Comparison of ENCODE assay signal across 1 cellular context in the genomic region with DNA sequence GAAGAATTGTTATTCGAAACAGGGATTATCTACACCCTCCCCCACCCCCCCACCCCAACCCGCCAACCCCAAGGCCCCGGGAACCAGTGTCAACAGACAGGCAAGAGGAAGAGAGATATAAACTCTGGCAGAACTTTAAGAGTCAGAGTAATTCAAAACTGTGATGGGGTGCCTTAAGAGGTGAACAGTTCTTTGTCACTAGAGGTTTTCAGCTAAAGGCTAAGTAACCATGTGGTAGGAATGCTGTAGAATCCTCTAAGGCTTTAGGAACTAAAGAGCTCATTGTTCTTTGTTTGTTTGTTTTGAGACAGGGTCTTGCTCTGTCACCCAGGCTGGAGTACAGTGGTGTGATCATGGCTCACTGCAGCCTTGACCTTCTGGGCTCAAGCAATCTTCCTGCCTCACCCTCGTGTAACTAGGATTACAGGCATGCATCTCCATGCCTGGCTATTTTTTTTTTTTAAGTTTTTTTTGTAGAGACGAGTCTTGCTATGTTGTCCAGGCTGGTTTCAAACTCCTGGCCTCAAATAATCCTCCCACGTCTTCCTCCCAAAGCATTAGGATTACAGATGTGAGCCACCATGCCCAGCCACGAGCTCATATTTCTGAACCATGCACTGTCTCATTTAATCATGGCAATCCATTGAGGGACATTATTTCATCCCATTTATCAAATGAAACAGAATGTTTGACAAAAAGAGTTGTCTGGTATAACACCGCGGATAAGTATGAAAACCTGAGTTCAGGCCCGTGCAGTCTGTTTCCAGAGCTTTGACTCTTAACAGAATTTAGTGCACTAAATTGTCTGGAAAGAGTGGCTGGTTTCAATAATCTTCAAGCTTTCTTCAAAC.
TF ChIP-seq lines count a peak whose summit lies in the region.

No MANE protein-coding gene starts in this region.

TF ChIP-seq in HepG2, 621 proteins besides CTCF, POLR2A, EP300 and RAD21 (continued from another document and continues in another):
- TF ChIP-seq REXO4 (CRISPR knock-in tag; IDR thresholded peaks at IDR 0.05; ENCODE audit: borderline replicate concordance) (no peak; the same call in 1 of the 2 replicates), ZNF678 (CRISPR knock-in tag; IDR thresholded peaks at IDR 0.05) (peak; percentile 89; the same call in 1 of the 2 replicates), CREB3 (CRISPR knock-in tag; IDR thresholded peaks at IDR 0.05) (peak; percentile 57; the same call in 1 of the 2 replicates), GPBP1L1 (CRISPR knock-in tag; IDR thresholded peaks at IDR 0.05) (no peak), SOX5 (CRISPR knock-in tag; IDR thresholded peaks at IDR 0.05; ENCODE audit: borderline replicate concordance) (peak; percentile 98), ZBTB33 (CRISPR knock-in tag; IDR thresholded peaks at IDR 0.05) (peak; percentile 74), ZNF276 (CRISPR knock-in tag; IDR thresholded peaks at IDR 0.05; ENCODE audit: low read depth) (peak; percentile 76; the same call in 1 of the 2 replicates), HMGA1 (CRISPR knock-in tag; conservative IDR thresholded peaks at IDR 0.05) (no peak), ZNF761 (CRISPR knock-in tag; conservative IDR thresholded peaks at IDR 0.05) (no peak), ZNF430 (CRISPR knock-in tag; IDR thresholded peaks at IDR 0.05) (peak; percentile 91), GPN1 (CRISPR knock-in tag; IDR thresholded peaks at IDR 0.05; ENCODE audit: borderline replicate concordance) (no peak), PRDM10 (CRISPR knock-in tag; IDR thresholded peaks at IDR 0.05; ENCODE audit: low read depth) (peak; percentile 69), GATAD1 (CRISPR knock-in tag; IDR thresholded peaks at IDR 0.05) (peak; percentile 81), NR2F2 (IDR thresholded peaks at IDR 0.05; ENCODE audit: borderline replicate concordance, low read depth) (peak; percentile 93), ZMYM2 (CRISPR knock-in tag; IDR thresholded peaks at IDR 0.05) (peak; percentile 97), SKI (IDR thresholded peaks at IDR 0.05; ENCODE audit: partially characterized antibody) (peak; percentile 66), SP1 (IDR thresholded peaks at IDR 0.05) (no peak), SP1 (CRISPR knock-in tag; IDR thresholded peaks at IDR 0.05) (peak; percentile 45; the same call in 1 of the 2 replicates), MYPOP (CRISPR knock-in tag; IDR thresholded peaks at IDR 0.05) (peak; percentile 84; the same call in 1 of the 2 replicates), TCF7 (IDR thresholded peaks at IDR 0.05; ENCODE audit: low read depth) (peak; percentile 79), ZNF75D (CRISPR knock-in tag; IDR thresholded peaks at IDR 0.05; ENCODE audit: borderline replicate concordance) (no peak), NR2C2 (CRISPR knock-in tag; IDR thresholded peaks at IDR 0.05; ENCODE audit: borderline replicate concordance) (peak; percentile 90), ZNF589 (CRISPR knock-in tag; conservative IDR thresholded peaks at IDR 0.05) (no peak), SRY (CRISPR knock-in tag; IDR thresholded peaks at IDR 0.05) (peak; percentile 78; the same call in 1 of the 2 replicates), NONO (IDR thresholded peaks at IDR 0.05) (no peak), NONO (CRISPR knock-in tag; conservative IDR thresholded peaks at IDR 0.05) (peak; percentile 61; the same call in 1 of the 2 replicates), SNAPC2 (CRISPR knock-in tag; IDR thresholded peaks at IDR 0.05) (no peak), ZNF598 (CRISPR knock-in tag; IDR thresholded peaks at IDR 0.05; ENCODE audit: borderline replicate concordance) (no peak), ZSCAN25 (CRISPR knock-in tag; IDR thresholded peaks at IDR 0.05) (0 out of 2 replicates have a peak, but pooled peaks have one; percentile 47), ZNF331 (CRISPR knock-in tag; IDR thresholded peaks at IDR 0.05) (peak; percentile 95), ZNF766 (CRISPR knock-in tag; IDR thresholded peaks at IDR 0.05; ENCODE audit: borderline replicate concordance) (0 out of 2 replicates have a peak, but pooled peaks have one; percentile 64), ZNF773 (CRISPR knock-in tag; IDR thresholded peaks at IDR 0.05; ENCODE audit: borderline replicate concordance) (no peak), ARHGAP35 (CRISPR knock-in tag; IDR thresholded peaks at IDR 0.05; ENCODE audit: borderline replicate concordance) (no peak), HNF4G (IDR thresholded peaks at IDR 0.05; ENCODE audit: borderline replicate concordance, low read depth, low read length) (peak; percentile 68; the same call in 1 of the 2 replicates), HNF4G (CRISPR knock-in tag; IDR thresholded peaks at IDR 0.05; ENCODE audit: borderline replicate concordance, low read depth) (peak; percentile 89), TAF1 (CRISPR knock-in tag; IDR thresholded peaks at IDR 0.05) (peak; percentile 34; the same call in 1 of the 2 replicates), ELF1 (CRISPR knock-in tag; IDR thresholded peaks at IDR 0.05) (no peak)
- TF ChIP-seq, protein P1, sequence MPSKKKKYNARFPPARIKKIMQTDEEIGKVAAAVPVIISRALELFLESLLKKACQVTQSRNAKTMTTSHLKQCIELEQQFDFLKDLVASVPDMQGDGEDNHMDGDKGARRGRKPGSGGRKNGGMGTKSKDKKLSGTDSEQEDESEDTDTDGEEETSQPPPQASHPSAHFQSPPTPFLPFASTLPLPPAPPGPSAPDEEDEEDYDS (CRISPR knock-in tag; IDR thresholded peaks at IDR 0.05) = peak; percentile 78
- TF ChIP-seq, protein P2, sequence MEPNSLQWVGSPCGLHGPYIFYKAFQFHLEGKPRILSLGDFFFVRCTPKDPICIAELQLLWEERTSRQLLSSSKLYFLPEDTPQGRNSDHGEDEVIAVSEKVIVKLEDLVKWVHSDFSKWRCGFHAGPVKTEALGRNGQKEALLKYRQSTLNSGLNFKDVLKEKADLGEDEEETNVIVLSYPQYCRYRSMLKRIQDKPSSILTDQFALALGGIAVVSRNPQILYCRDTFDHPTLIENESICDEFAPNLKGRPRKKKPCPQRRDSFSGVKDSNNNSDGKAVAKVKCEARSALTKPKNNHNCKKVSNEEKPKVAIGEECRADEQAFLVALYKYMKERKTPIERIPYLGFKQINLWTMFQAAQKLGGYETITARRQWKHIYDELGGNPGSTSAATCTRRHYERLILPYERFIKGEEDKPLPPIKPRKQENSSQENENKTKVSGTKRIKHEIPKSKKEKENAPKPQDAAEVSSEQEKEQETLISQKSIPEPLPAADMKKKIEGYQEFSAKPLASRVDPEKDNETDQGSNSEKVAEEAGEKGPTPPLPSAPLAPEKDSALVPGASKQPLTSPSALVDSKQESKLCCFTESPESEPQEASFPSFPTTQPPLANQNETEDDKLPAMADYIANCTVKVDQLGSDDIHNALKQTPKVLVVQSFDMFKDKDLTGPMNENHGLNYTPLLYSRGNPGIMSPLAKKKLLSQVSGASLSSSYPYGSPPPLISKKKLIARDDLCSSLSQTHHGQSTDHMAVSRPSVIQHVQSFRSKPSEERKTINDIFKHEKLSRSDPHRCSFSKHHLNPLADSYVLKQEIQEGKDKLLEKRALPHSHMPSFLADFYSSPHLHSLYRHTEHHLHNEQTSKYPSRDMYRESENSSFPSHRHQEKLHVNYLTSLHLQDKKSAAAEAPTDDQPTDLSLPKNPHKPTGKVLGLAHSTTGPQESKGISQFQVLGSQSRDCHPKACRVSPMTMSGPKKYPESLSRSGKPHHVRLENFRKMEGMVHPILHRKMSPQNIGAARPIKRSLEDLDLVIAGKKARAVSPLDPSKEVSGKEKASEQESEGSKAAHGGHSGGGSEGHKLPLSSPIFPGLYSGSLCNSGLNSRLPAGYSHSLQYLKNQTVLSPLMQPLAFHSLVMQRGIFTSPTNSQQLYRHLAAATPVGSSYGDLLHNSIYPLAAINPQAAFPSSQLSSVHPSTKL (CRISPR knock-in tag; IDR thresholded peaks at IDR 0.05) = peak; percentile 99
- TF ChIP-seq, protein P3, sequence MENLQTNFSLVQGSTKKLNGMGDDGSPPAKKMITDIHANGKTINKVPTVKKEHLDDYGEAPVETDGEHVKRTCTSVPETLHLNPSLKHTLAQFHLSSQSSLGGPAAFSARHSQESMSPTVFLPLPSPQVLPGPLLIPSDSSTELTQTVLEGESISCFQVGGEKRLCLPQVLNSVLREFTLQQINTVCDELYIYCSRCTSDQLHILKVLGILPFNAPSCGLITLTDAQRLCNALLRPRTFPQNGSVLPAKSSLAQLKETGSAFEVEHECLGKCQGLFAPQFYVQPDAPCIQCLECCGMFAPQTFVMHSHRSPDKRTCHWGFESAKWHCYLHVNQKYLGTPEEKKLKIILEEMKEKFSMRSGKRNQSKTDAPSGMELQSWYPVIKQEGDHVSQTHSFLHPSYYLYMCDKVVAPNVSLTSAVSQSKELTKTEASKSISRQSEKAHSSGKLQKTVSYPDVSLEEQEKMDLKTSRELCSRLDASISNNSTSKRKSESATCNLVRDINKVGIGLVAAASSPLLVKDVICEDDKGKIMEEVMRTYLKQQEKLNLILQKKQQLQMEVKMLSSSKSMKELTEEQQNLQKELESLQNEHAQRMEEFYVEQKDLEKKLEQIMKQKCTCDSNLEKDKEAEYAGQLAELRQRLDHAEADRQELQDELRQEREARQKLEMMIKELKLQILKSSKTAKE (CRISPR knock-in tag; IDR thresholded peaks at IDR 0.05; ENCODE audit: borderline replicate concordance) = peak; percentile 77; the same call in 1 of the 2 replicates
